9 cellular contexts compared by ENCODE assay signal in genomic region chr15:51621155-51621554, GRCh38. TPM values are rescaled to one million over a fixed set of nuclear protein-coding genes. Genes with fewer than 3 reads are reported as not detected.
A peak's percentile ranks its signal among the peaks of the same experiment; 100 is the strongest.
DNase-seq lines count a peak whose midpoint lies in the region; ATAC-seq, FAIRE-seq and TF ChIP-seq lines count a peak whose summit lies in the region.
"Had no signal": no experiment of that assay in that cellular context is flagged by ENCODE, and none has a peak within 500 bp of the region (broad histone marks: within the 10 kb centered on the region; RNA-seq: fewer than 3 reads in every experiment).

No MANE protein-coding gene starts in this region.

- H3K27ac Mint-ChIP-seq in activated B cell treated with CpG ODN at 0.5 μM for 24 hours (no peak overlapping the region), immature natural killer cell (no peak overlapping the region)

- H3K27me3 Mint-ChIP-seq in activated B cell treated with CpG ODN at 0.5 μM for 24 hours (peaks cover 5% of the 10 kb centered on the region), immature natural killer cell (ENCODE audit: low read depth in 3 of 3) (peaks cover 3 to 14% (median 9%) of the 10 kb centered on the region in 3 donors)

- CTCF ChIA-PET in activated B cell treated with CpG ODN at 0.5 μM for 24 hours (lab: Charles Lee), result interaction anchor here (1.0 to 3.5 kb wide), 3 partner anchors 29 to 155 kb away, joined by 3 to 12 read pairs (median 4); no protein-coding TSS in a partner anchor

- intact Hi-C loops in activated B cell treated with CpG ODN at 0.5 μM for 24 hours (cut with micrococcal nuclease), result loop anchor here (2.0 kb wide), 1 partner anchor 84 kb away; no protein-coding TSS in a partner anchor

- DNase-seq in NCI-H748 treated with DMSO at 0.1 percent for 48 hours (lab: John Stamatoyannopoulos, UW) (peak; percentile 22), NCI-H748 (lab: John Stamatoyannopoulos, UW; ENCODE audit: unreplicated experiment) (no peak), activated B cell treated with CpG ODN at 0.5 μM for 24 hours (no peak), immature natural killer cell (no peak), NCI-H1436 (lab: John Stamatoyannopoulos, UW) (no peak), frontal cortex (ENCODE audit: low spot score in 2 of 2) (no peak), SKM-1 (lab: John Stamatoyannopoulos, UW; ENCODE audit: unreplicated experiment) (no peak)

- ATAC-seq in activated B cell treated with CpG ODN at 0.5 μM for 24 hours (ENCODE audit: low read depth), result no peak

- H3K36me3 ChIP-seq in subcutaneous abdominal adipose tissue (ENCODE audit: control insufficient read depth in 5 of 5, insufficient read depth in 5 of 5, low read length in 5 of 5), result no peaks in the 10 kb centered on the region

- H3K27ac ChIP-seq in subcutaneous abdominal adipose tissue (ENCODE audit: low read depth, low read length), result no peak overlapping the region

- H3K36me3 Mint-ChIP-seq in activated B cell treated with CpG ODN at 0.5 μM for 24 hours (ENCODE audit: low read depth), result no peaks in the 10 kb centered on the region
- no peaks in the 10 kb centered on the region for H3K36me3 Mint-ChIP-seq in immature natural killer cell

- TF ChIP-seq CTCF in activated B cell treated with CpG ODN at 0.5 μM for 24 hours (IDR thresholded peaks at IDR 0.05), result no peak

- H3K4me1 ChIP-seq in subcutaneous abdominal adipose tissue (ENCODE audit: control insufficient read depth in 5 of 5, insufficient read depth in 5 of 5, low read length in 5 of 5), result peaks cover 0 to 20% (median 18%) of the 10 kb centered on the region in 5 donors

- no peaks in the 10 kb centered on the region for H3K27me3 ChIP-seq in subcutaneous abdominal adipose tissue (ENCODE audit: control insufficient read depth in 5 of 5, insufficient read depth in 4 of 5, low read length in 5 of 5)

- H3K4me1 Mint-ChIP-seq in activated B cell treated with CpG ODN at 0.5 μM for 24 hours, result peaks cover 38% of the 10 kb centered on the region
- peaks cover 11 to 19% of the 10 kb centered on the region in 2 donors for H3K4me1 Mint-ChIP-seq in immature natural killer cell

- no peaks in the 10 kb centered on the region for H3K9me3 ChIP-seq in subcutaneous abdominal adipose tissue (ENCODE audit: control insufficient read depth in 5 of 5, low read length in 5 of 5)

- peak overlapping the region; percentile 57 for H3K4me3 Mint-ChIP-seq in activated B cell treated with CpG ODN at 0.5 μM for 24 hours
- peak overlapping the region in 3 of 5 donors; percentile 30 to 61 (median 59) for H3K4me3 Mint-ChIP-seq in immature natural killer cell

- peak overlapping the region in 3 of 5 donors; percentile 81 to 92 (median 89) for H3K4me3 ChIP-seq in subcutaneous abdominal adipose tissue (ENCODE audit: low read depth in 1 of 5, low read length in 5 of 5)

- H3K9ac ChIP-seq in subcutaneous abdominal adipose tissue (ENCODE audit: low read length in 5 of 5), result peak overlapping the region in 4 of 5 donors; percentile 2 to 84 (median 62)

- POLR2A ChIA-PET in activated B cell treated with CpG ODN at 0.5 μM for 24 hours (lab: Charles Lee), result interaction anchor here (0.6 kb wide), 1 partner anchor 285 kb away, joined by 4 read pairs; no protein-coding TSS in a partner anchor

- H3K9me3 Mint-ChIP-seq in activated B cell treated with CpG ODN at 0.5 μM for 24 hours (no peaks in the 10 kb centered on the region), immature natural killer cell (no peaks in the 10 kb centered on the region)

- no peak for FAIRE-seq in frontal cortex (lab: Jason Lieb, UNC)
- FAIRE-seq: A204.1 had no signal

RNA-seq across cellular contexts. Expression of gene DMXL2, which starts 1.4 kb away (rescaled TPM):
- total RNA-seq in activated B cell treated with CpG ODN at 0.5 μM for 24 hours (5.3 and 6.1 TPM in 2 replicates), frontal cortex (147 TPM)
- polyA plus RNA-seq in immature natural killer cell, result under 1 TPM in 2 of 3 donors, not detected in 1; 0.06 to 0.47 TPM

Comparison
In these comparisons a context has a peak if more than half of its experiments do, and no peak if none do; other contexts are left out.
1. RNA of gene DMXL2, which starts 1.4 kb away (total RNA-seq): 147 TPM in frontal cortex (single experiment); 5.3 to 6.1 TPM in activated B cell treated with CpG ODN at 0.5 μM for 24 hours; every median in the first group is over 10 times any median in the second.